Comparison of ENCODE assay signal across 25 cellular contexts in genomic region chr18:55253814-55254213, GRCh38.
"Had no signal": no experiment of that assay in that cellular context is flagged by ENCODE, and none has a peak within 500 bp of the region (broad histone marks: within the 10 kb centered on the region; RNA-seq: fewer than 3 reads in every experiment).

No MANE protein-coding gene starts in this region.

- H3K36me3 Mint-ChIP-seq: activated naive CD4-positive, alpha-beta T cell treated with anti-CD3 and anti-CD28 coated beads, Interleukin-2, amount 50 U/mL, for 72 hours had no signal

- H3K9me3 Mint-ChIP-seq: activated CD4-positive, alpha-beta T cell treated with anti-CD3 and anti-CD28 coated beads, Interleukin-2, amount 10 ng/mL, durations not matched to agents 7 days and 5 days; activated naive CD4-positive, alpha-beta T cell treated with anti-CD3 and anti-CD28 coated beads for 36 hours; activated naive CD4-positive, alpha-beta T cell treated with anti-CD3 and anti-CD28 coated beads, Interleukin-2, amount 50 U/mL, for 72 hours; activated T-cell treated with anti-CD3 and anti-CD28 coated beads, Interleukin-2, amount 50 U/mL, for 24 hours; T-helper 1 cell treated with Interleukin-12 subunit alpha and Interleukin-12 subunit beta and Interleukin-4 antibody, amounts not matched to agents 30 μg/mL and 1 μg/mL, for 36 hours; T-helper 2 cell treated with Interferon-gamma antibody and Interleukin-4, amounts not matched to agents 5 μg/mL and 100 μg/mL, for 36 hours had no signal

- H3K9me3 ChIP-seq: adrenal gland had no signal

- H3K27me3 Mint-ChIP-seq: activated CD4-positive, alpha-beta T cell treated with anti-CD3 and anti-CD28 coated beads for 36 hours; activated CD4-positive, alpha-beta T cell treated with anti-CD3 and anti-CD28 coated beads, Interleukin-2, amount 10 ng/mL, durations not matched to agents 7 days and 5 days; activated T-cell treated with anti-CD3 and anti-CD28 coated beads, Interleukin-2, amount 50 U/mL, for 24 hours; brain had no signal

- H3K27ac Mint-ChIP-seq: activated CD4-positive, alpha-beta T cell treated with anti-CD3 and anti-CD28 coated beads for 36 hours; activated CD4-positive, alpha-beta T cell treated with anti-CD3 and anti-CD28 coated beads, Interleukin-2, amount 10 ng/mL, durations not matched to agents 7 days and 5 days; activated CD8-positive, alpha-beta T cell treated with anti-CD3 and anti-CD28 coated beads, Interleukin-2, amount 10 ng/mL, durations not matched to agents 7 days and 5 days; activated naive CD4-positive, alpha-beta T cell treated with anti-CD3 and anti-CD28 coated beads for 36 hours; activated naive CD4-positive, alpha-beta T cell treated with anti-CD3 and anti-CD28 coated beads, Interleukin-2, amount 50 U/mL, for 72 hours; activated T-cell treated with anti-CD3 and anti-CD28 coated beads, Interleukin-2, amount 50 U/mL, for 24 hours; activated T-helper 2 cell treated with anti-CD3 and anti-CD28 coated beads, Interferon-gamma antibody, Interleukin-2, Interleukin-4, amounts not matched to agents 10 μg/mL and 5 μg/mL and 100 μg/mL, durations not matched to agents 14 hours and 24 hours and 36 hours; brain; T-helper 1 cell treated with Interleukin-12 subunit alpha and Interleukin-12 subunit beta and Interleukin-4 antibody, amounts not matched to agents 30 μg/mL and 1 μg/mL, for 36 hours; T-helper 2 cell treated with Interferon-gamma antibody and Interleukin-4, amounts not matched to agents 5 μg/mL and 100 μg/mL, for 36 hours had no signal

- H3K4me3 Mint-ChIP-seq: activated CD4-positive, alpha-beta T cell treated with anti-CD3 and anti-CD28 coated beads for 36 hours; activated CD4-positive, alpha-beta T cell treated with anti-CD3 and anti-CD28 coated beads, Interleukin-2, amount 10 ng/mL, durations not matched to agents 7 days and 5 days; activated CD8-positive, alpha-beta T cell treated with anti-CD3 and anti-CD28 coated beads, Interleukin-2, amount 10 ng/mL, durations not matched to agents 7 days and 5 days; activated naive CD4-positive, alpha-beta T cell treated with anti-CD3 and anti-CD28 coated beads for 36 hours; activated T-cell treated with anti-CD3 and anti-CD28 coated beads, Interleukin-2, amount 50 U/mL, for 24 hours; brain; T-helper 1 cell treated with Interleukin-12 subunit alpha and Interleukin-12 subunit beta and Interleukin-4 antibody, amounts not matched to agents 30 μg/mL and 1 μg/mL, for 36 hours; T-helper 2 cell treated with Interferon-gamma antibody and Interleukin-4, amounts not matched to agents 5 μg/mL and 100 μg/mL, for 36 hours had no signal

- ATAC-seq: activated CD4-positive, alpha-beta T cell treated with anti-CD3 and anti-CD28 coated beads for 36 hours; activated CD4-positive, CD25-positive, alpha-beta regulatory T cell treated with anti-CD3 and anti-CD28 coated beads, Interleukin-2, amount 50 U/mL, for 24 hours; activated CD8-positive, alpha-beta T cell treated with anti-CD3 and anti-CD28 coated beads, Interleukin-2, amount 10 ng/mL, durations not matched to agents 7 days and 5 days; activated naive CD4-positive, alpha-beta T cell treated with anti-CD3 and anti-CD28 coated beads, Interleukin-2, amount 50 U/mL, for 72 hours had no signal

- DNase-seq: activated CD4-positive, alpha-beta T cell treated with anti-CD3 and anti-CD28 coated beads for 36 hours; activated CD4-positive, alpha-beta T cell treated with anti-CD3 and anti-CD28 coated beads, Interleukin-2, amount 10 ng/mL, durations not matched to agents 7 days and 5 days; activated CD4-positive, alpha-beta T cell treated with anti-CD3 and anti-CD28 coated beads, Interleukin-2, amount 50 U/mL, for 48 hours; activated CD8-positive, alpha-beta T cell treated with anti-CD3 and anti-CD28 coated beads, Interleukin-2, amount 10 ng/mL, durations not matched to agents 7 days and 5 days; activated gamma-delta T cell; activated naive CD4-positive, alpha-beta T cell treated with anti-CD3 and anti-CD28 coated beads for 36 hours; activated T-cell treated with anti-CD3 and anti-CD28 coated beads, Interleukin-2, amount 50 U/mL, for 24 hours; adrenal gland; caudate nucleus; cerebellar nuclear complex; NCI-H1105 treated with DMSO at 0.1 percent for 48 hours; NCI-H1436; NCI-H1694; NCI-H2029; NCI-H510A; NCI-H526; NCI-H748 treated with DMSO at 0.1 percent for 48 hours; OCI-M1; Right ventricle myocardium superior had no signal

- H3K27me3 ChIP-seq: adrenal gland had no signal
